In the genomic region with DNA sequence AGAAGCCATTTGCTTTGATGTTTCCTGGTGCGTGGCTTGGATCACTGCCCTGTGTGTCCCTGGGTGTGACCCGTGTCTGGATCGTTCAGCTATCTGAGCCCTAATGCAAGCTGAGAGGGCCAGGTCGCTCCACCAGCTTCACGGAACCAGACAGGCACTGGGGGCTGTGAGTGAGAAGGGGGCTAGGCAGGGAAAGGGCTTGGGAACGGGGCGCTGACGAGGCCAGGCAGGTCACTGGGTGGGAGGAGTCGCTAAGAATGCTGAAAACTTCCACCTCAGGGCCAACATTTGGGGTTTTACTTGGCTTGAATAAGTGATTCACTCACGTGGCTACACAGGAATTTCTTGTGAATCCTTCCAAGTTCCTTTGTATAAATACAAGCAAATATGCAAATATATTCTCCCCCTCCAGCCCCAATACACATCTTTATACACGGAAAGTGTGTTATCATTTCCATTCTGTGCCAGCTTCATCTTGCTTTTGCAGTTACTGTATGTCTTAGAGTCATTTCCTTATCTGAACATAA, we compare ENCODE assay signal across 16 cellular contexts. TPM values are rescaled to one million over a fixed set of nuclear protein-coding genes. Genes with fewer than 3 reads are reported as not detected.
DNase-seq lines count a peak whose midpoint lies in the region; ATAC-seq and TF ChIP-seq lines count a peak whose summit lies in the region.
"Had no signal": no experiment of that assay in that cellular context is flagged by ENCODE, and none has a peak within 500 bp of the region (broad histone marks: within the 10 kb centered on the region; RNA-seq: fewer than 3 reads in every experiment).

No MANE protein-coding gene starts in this region.

- ATAC-seq in HG03139 (IDR thresholded peaks at IDR 0.05; ENCODE audit: unreplicated experiment) = no peak
- no peak for ATAC-seq in HG02678 (IDR thresholded peaks at IDR 0.05; ENCODE audit: unreplicated experiment)
- ATAC-seq: left lobe of liver, T-helper 17 cell had no signal

- H3K27me3 Mint-ChIP-seq in HFFc6 (ENCODE audit: insufficient read depth) = peaks cover 2% of the 10 kb centered on the region; the same call in 1 of the 2 replicates
- H3K27me3 Mint-ChIP-seq: CD4-positive, CD25-positive, alpha-beta regulatory T cell; T-helper 17 cell had no signal

- peak; percentile 72 for DNase-seq in AG08395 (ENCODE audit: low spot score)
- DNase-seq in HFFc6 = peak; percentile 31
- DNase-seq in astrocyte of the spinal cord (ENCODE audit: low read depth, low spot score) = peak; percentile 32
- peak; percentile 44 for DNase-seq in kidney tubule cell (ENCODE audit: low spot score)
- no peak for DNase-seq in SKM-1 (lab: John Stamatoyannopoulos, UW; ENCODE audit: unreplicated experiment)
- no peak for DNase-seq in COR-L47 (lab: John Stamatoyannopoulos, UW)
- DNase-seq: adrenal gland; CD4-positive, CD25-positive, alpha-beta regulatory T cell; NCI-H1092; NCI-H82; occipital lobe; stimulated activated CD4-positive, alpha-beta T cell treated with anti-CD3 and anti-CD28 coated beads, Interleukin-2, amount 100 ng/mL, for 24 hours; T-helper 17 cell had no signal

- no peak overlapping the region for H3K4me3 ChIP-seq in astrocyte of the spinal cord (ENCODE audit: low read depth, low read length)
- H3K4me3 ChIP-seq: adrenal gland had no signal

- H3K9me3 Mint-ChIP-seq in HFFc6 = no peaks in the 10 kb centered on the region

- peaks cover 9% of the 10 kb centered on the region; the same call in 1 of the 2 replicates for H3K36me3 Mint-ChIP-seq in HFFc6 (ENCODE audit: low read depth)

- TF ChIP-seq CTCF in HFFc6 (IDR thresholded peaks at IDR 0.05) (no peak), astrocyte of the spinal cord (IDR thresholded peaks at IDR 0.05; ENCODE audit: low read depth, low read length) (no peak)

- peak overlapping the region; percentile 34; the same call in 1 of the 2 replicates for H3K27ac Mint-ChIP-seq in HFFc6
- H3K27ac Mint-ChIP-seq: CD4-positive, CD25-positive, alpha-beta regulatory T cell; T-helper 17 cell had no signal

- in situ Hi-C loops in astrocyte of the spinal cord (cut with HindIII; ENCODE audit: low sequenced_read_pairs) = no loop called here

- H3K4me1 Mint-ChIP-seq in HFFc6 (ENCODE audit: low read depth) = peaks cover 10% of the 10 kb centered on the region
- H3K4me1 Mint-ChIP-seq: T-helper 17 cell had no signal

- H3K4me3 Mint-ChIP-seq in HFFc6 = no peak overlapping the region
- H3K4me3 Mint-ChIP-seq: CD4-positive, CD25-positive, alpha-beta regulatory T cell; T-helper 17 cell had no signal

RNA-seq across cellular contexts. Expression of a gene that starts 24.1 kb away (rescaled TPM):
- total RNA-seq in HFFc6 (2021; fragmentation: NEBNext Ultra II Directional; extraction: Animal tissue kit (Norgen Biotek cat#: 25700)) = 10 to 100 TPM; 23.9 to 31.5 (median 26.6) TPM
- total RNA-seq: CD4-positive, CD25-positive, alpha-beta regulatory T cell had no signal

Comparison
In these comparisons a context has a peak if more than half of its experiments do, and no peak if none do; other contexts are left out.
1. DNase-seq: peak in AG08395 (single experiment), HFFc6 (single experiment), astrocyte of the spinal cord (single experiment) and kidney tubule cell (single experiment); none in SKM-1 (single experiment) and COR-L47 (single experiment).